9 cellular contexts compared by ENCODE assay signal in the genomic region with DNA sequence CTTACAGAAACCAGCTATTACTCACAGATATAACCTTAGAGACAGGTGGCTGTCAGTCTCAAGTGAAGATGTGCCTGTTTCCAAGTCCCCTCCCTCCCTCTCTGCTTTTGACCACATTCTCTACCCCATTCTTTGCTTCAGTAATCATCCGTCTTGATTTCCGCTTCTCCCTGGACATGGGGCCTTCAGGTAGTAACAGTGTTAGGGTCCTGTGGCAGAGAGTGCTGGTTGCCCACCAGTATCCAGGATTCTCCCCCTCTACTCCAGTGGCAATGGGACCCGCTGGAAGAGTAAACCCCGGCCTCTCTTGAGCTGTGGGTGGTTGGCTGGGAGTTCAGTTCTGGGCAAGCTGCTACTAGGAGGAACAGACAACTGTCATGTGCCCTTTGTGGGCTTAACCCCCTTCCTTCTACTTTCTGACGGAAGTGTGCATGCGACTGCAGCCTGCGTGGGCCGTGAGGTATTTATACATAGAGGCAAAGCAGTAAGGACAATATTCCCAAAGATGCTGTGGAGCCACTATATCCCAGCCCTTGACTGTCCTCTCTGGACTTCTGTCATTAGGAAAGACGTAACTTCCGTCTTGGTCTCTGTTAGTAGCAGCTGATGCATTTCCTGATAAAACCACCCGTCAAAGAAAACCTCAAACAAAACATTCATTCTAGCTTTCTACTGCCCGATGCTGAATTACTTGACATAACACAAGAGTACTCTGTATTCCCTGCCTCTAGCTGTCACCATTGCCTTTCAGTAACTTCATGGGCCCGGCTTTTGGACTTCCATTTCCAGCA. TPM values are rescaled to one million over a fixed set of nuclear protein-coding genes. Genes with fewer than 3 reads are reported as not detected.
DNase-seq lines count a peak whose midpoint lies in the region; ATAC-seq and TF ChIP-seq lines count a peak whose summit lies in the region.
"Had no signal": no experiment of that assay in that cellular context is flagged by ENCODE, and none has a peak within 500 bp of the region (broad histone marks: within the 10 kb centered on the region; RNA-seq: fewer than 3 reads in every experiment).

No MANE protein-coding gene starts in this region.

- H3K9me3 ChIP-seq in stomach: no peaks in the 10 kb centered on the region

- 56 to 68% (median 61%) methylated on average over 13 of the region's 13 CpGs for WGBS in stomach, 5 donors

- H3K4me1 ChIP-seq in stomach: no peaks in the 10 kb centered on the region

- H3K27me3 ChIP-seq in stomach: no peaks in the 10 kb centered on the region

- ATAC-seq in GM19324 (IDR thresholded peaks at IDR 0.05; ENCODE audit: low FRiP score, unreplicated experiment) (peak; percentile 65), HG03175 (IDR thresholded peaks at IDR 0.05; ENCODE audit: unreplicated experiment) (peak; percentile 79)

- H3K4me3 ChIP-seq in stomach: no peak overlapping the region

- TF ChIP-seq POLR2A in stomach (IDR thresholded peaks at IDR 0.05): no peak

- DNase-seq in activated CD4-positive, CD25-positive, alpha-beta regulatory T cell treated with anti-CD3 and anti-CD28 coated beads, Interleukin-2, amount 50 U/mL, for 72 hours: peak; percentile 46
- peak; percentile 8 for DNase-seq in effector CD8-positive, alpha-beta T cell (lab: John Stamatoyannopoulos, UW)
- no peak for DNase-seq in stomach
- no peak for DNase-seq in NCI-H2227 (lab: John Stamatoyannopoulos, UW; ENCODE audit: unreplicated experiment)
- no peak for DNase-seq in NAMALWA (ENCODE audit: low spot score)
- no peak for DNase-seq in RKO (ENCODE audit: low spot score)

- H3K27ac ChIP-seq in stomach: peak overlapping the region; percentile 32 to 68 (median 59)
- H3K27ac ChIP-seq: KMS-11 had no signal

- no peak for TF ChIP-seq CTCF in stomach (IDR thresholded peaks at IDR 0.05)

- TF ChIP-seq EP300 in stomach (IDR thresholded peaks at IDR 0.05): no peak

- intact Hi-C loops in stomach (cut with DNase I; ENCODE audit: low total_unique reads): no loop called here

- H3K36me3 ChIP-seq in stomach: peaks cover 0 to 23% (median 17%) of the 10 kb centered on the region in 4 donors

RNA-seq across cellular contexts. Expression of a gene that starts 17.9 kb away (rescaled TPM):
- total RNA-seq in stomach: 10 to 100 TPM in 3 of 5 donors, 1 to 10 TPM in 1, not detected in 1; 7.2 to 32.2 (median 12.5) TPM
- polyA plus RNA-seq in stomach: 10 to 100 TPM; 21.3 to 29.5 (median 23.7) TPM

Comparison
In these comparisons a context has a peak if more than half of its experiments do, and no peak if none do; other contexts are left out.
1. DNase-seq: peak in activated CD4-positive, CD25-positive, alpha-beta regulatory T cell treated with anti-CD3 and anti-CD28 coated beads, Interleukin-2, amount 50 U/mL, for 72 hours (single experiment) and effector CD8-positive, alpha-beta T cell (single experiment); none in stomach (single experiment), NCI-H2227 (single experiment), NAMALWA (single experiment) and RKO (single experiment).